In genomic region chr1:207997486-207998268, GRCh38 we compare ENCODE assay signal across 8 cellular contexts.
A peak's percentile ranks its signal among the peaks of the same experiment; 100 is the strongest.
DNase-seq lines count a peak whose midpoint lies in the region; ATAC-seq and TF ChIP-seq lines count a peak whose summit lies in the region.

No MANE protein-coding gene starts in this region.

- H3K4me3 ChIP-seq in BJ (ENCODE audit: low read depth, low read length) (no peak overlapping the region), SK-N-MC (no peak overlapping the region), left ventricle myocardium inferior (no peak overlapping the region)

- no peaks in the 10 kb centered on the region for H3K36me3 Mint-ChIP-seq in activated naive CD8-positive, alpha-beta T cell treated with anti-CD3 and anti-CD28 coated beads, Interleukin-2, amount 50 U/mL, for 24 hours (ENCODE audit: low read depth)

- peaks cover 7% of the 10 kb centered on the region for H3K27me3 ChIP-seq in BJ (ENCODE audit: control insufficient read depth, insufficient read depth, low read length)
- no peaks in the 10 kb centered on the region for H3K27me3 ChIP-seq in left ventricle myocardium inferior (ENCODE audit: low read depth)

- ATAC-seq in GM19397 (IDR thresholded peaks at IDR 0.05; ENCODE audit: unreplicated experiment), result peak; percentile 81
- ATAC-seq in activated naive CD8-positive, alpha-beta T cell treated with anti-CD3 and anti-CD28 coated beads, Interleukin-2, amount 50 U/mL, for 24 hours, result peak; percentile 84
- ATAC-seq in GM18505 (IDR thresholded peaks at IDR 0.05; ENCODE audit: unreplicated experiment), result no peak

- TF ChIP-seq CTCF in BJ (IDR thresholded peaks at IDR 0.05; ENCODE audit: insufficient read depth, low read depth, low read length) (peak; percentile 91), left ventricle myocardium inferior (IDR thresholded peaks at IDR 0.05; ENCODE audit: borderline replicate concordance) (peak; percentile 91)

- H3K27ac Mint-ChIP-seq in activated naive CD8-positive, alpha-beta T cell treated with anti-CD3 and anti-CD28 coated beads, Interleukin-2, amount 50 U/mL, for 24 hours, result no peak overlapping the region

- CTCF ChIA-PET in BJ (lab: Yijun Ruan, JAX), result interaction anchor here (0.6 to 4.5 kb wide), 36 partner anchors 9 to 785 kb away, joined by 3 to 49 read pairs (median 4); partner anchors contain the start of gene PLXNA2

- H3K4me1 Mint-ChIP-seq in activated naive CD8-positive, alpha-beta T cell treated with anti-CD3 and anti-CD28 coated beads, Interleukin-2, amount 50 U/mL, for 24 hours, result no peaks in the 10 kb centered on the region

- POLR2A ChIA-PET in BJ (lab: Charles Lee), result interaction anchor here (0.7 kb wide), 1 partner anchor 32 kb away, joined by 3 read pairs; no protein-coding TSS in a partner anchor

- DNase-seq in BJ (ENCODE audit: low read depth) (no peak), LHCN-M2 (ENCODE audit: low read depth) (peak; percentile 65), SK-N-MC (ENCODE audit: low read depth, low spot score) (peak; percentile 24), left ventricle myocardium inferior (peak; percentile 71), putamen (ENCODE audit: low spot score) (peak; percentile 65)
- DNase-seq in activated naive CD8-positive, alpha-beta T cell treated with anti-CD3 and anti-CD28 coated beads, Interleukin-2, amount 50 U/mL, for 24 hours, result peak; percentile 49

- peaks cover 6% of the 10 kb centered on the region for H3K27me3 Mint-ChIP-seq in activated naive CD8-positive, alpha-beta T cell treated with anti-CD3 and anti-CD28 coated beads, Interleukin-2, amount 50 U/mL, for 24 hours

- H3K9ac ChIP-seq in SK-N-MC (ENCODE audit: insufficient read length), result no peak overlapping the region

- no peaks in the 10 kb centered on the region for H3K9me3 Mint-ChIP-seq in activated naive CD8-positive, alpha-beta T cell treated with anti-CD3 and anti-CD28 coated beads, Interleukin-2, amount 50 U/mL, for 24 hours

- H3K4me3 Mint-ChIP-seq in activated naive CD8-positive, alpha-beta T cell treated with anti-CD3 and anti-CD28 coated beads, Interleukin-2, amount 50 U/mL, for 24 hours, result no peak overlapping the region

- no peaks in the 10 kb centered on the region for H3K9me3 ChIP-seq in SK-N-MC (ENCODE audit: low read depth, low read length)
- H3K9me3 ChIP-seq in left ventricle myocardium inferior (replicated peaks), result peaks cover 10% of the 10 kb centered on the region

- peaks cover 4% of the 10 kb centered on the region for H3K4me1 ChIP-seq in left ventricle myocardium inferior

- H3K27ac ChIP-seq in SK-N-MC (no peak overlapping the region), left ventricle myocardium inferior (replicated peaks) (no peak overlapping the region)

- intact Hi-C loops in left ventricle myocardium inferior (cut with micrococcal nuclease), result no loop called here

- TF ChIP-seq POLR2A in GM18505 (IDR thresholded peaks at IDR 0.05; ENCODE audit: borderline replicate concordance, extremely low read depth, insufficient read depth, insufficient read length), result no peak

- H3K36me3 ChIP-seq in BJ (ENCODE audit: control insufficient read depth, insufficient read depth, low read length) (no peaks in the 10 kb centered on the region), SK-N-MC (ENCODE audit: insufficient read depth, low read length) (no peaks in the 10 kb centered on the region), left ventricle myocardium inferior (no peaks in the 10 kb centered on the region)
